In genomic region chr4:182019148-182019652, GRCh38 we compare ENCODE assay signal across 13 cellular contexts.
A peak's percentile ranks its signal among the peaks of the same experiment; 100 is the strongest.
DNase-seq lines count a peak whose midpoint lies in the region; ATAC-seq and TF ChIP-seq lines count a peak whose summit lies in the region.
"Had no signal": no experiment of that assay in that cellular context is flagged by ENCODE, and none has a peak within 500 bp of the region (broad histone marks: within the 10 kb centered on the region; RNA-seq: fewer than 3 reads in every experiment).

No MANE protein-coding gene starts in this region.

- no peaks in the 10 kb centered on the region for H3K9me3 ChIP-seq in mammary epithelial cell (replicated peaks; ENCODE audit: insufficient read depth, low read length)
- no peaks in the 10 kb centered on the region for H3K9me3 ChIP-seq in CD8-positive, alpha-beta T cell (ENCODE audit: low read length)
- H3K9me3 ChIP-seq in lower lobe of right lung: no peaks in the 10 kb centered on the region
- H3K9me3 ChIP-seq: heart left ventricle had no signal

- H3K4me2 ChIP-seq in mammary epithelial cell (ENCODE audit: insufficient read depth, low read depth, low read length): no peak overlapping the region

- in situ Hi-C loops in mammary epithelial cell (cut with MboI; ENCODE audit: low sequenced_read_pairs in 2 of 2): no loop called here

- H3K9ac ChIP-seq in mammary epithelial cell (ENCODE audit: insufficient read depth, low read length): no peak overlapping the region

- dilution Hi-C loops in mammary epithelial cell (cut with HindIII; ENCODE audit: low sequenced_read_pairs): no loop called here

- TF ChIP-seq CTCF in natural killer cell (IDR thresholded peaks at IDR 0.05): no peak
- TF ChIP-seq CTCF in mammary epithelial cell (conservative IDR thresholded peaks at IDR 0.05 in 1 of 2, IDR thresholded peaks at IDR 0.05 in 1 of 2; ENCODE audit: extremely low read depth in 1 of 2, insufficient read depth in 1 of 2, low read depth in 1 of 2, low read length in 2 of 2): no peak
- TF ChIP-seq CTCF in CD8-positive, alpha-beta T cell (IDR thresholded peaks at IDR 0.05): no peak
- no peak for TF ChIP-seq CTCF in lower lobe of right lung (IDR thresholded peaks at IDR 0.05)

- H2AFZ ChIP-seq in mammary epithelial cell (ENCODE audit: low read depth, low read length): no peak overlapping the region

- no peak overlapping the region for H3K4me3 ChIP-seq in mammary epithelial cell (replicated peaks in 1 of 3; ENCODE audit: insufficient read depth in 1 of 3, low read depth in 2 of 3, low read length in 3 of 3)
- no peak overlapping the region for H3K4me3 ChIP-seq in CD8-positive, alpha-beta T cell (ENCODE audit: low read depth, low read length)
- no peak overlapping the region for H3K4me3 ChIP-seq in lower lobe of right lung
- H3K4me3 ChIP-seq: heart left ventricle had no signal

- no peaks in the 10 kb centered on the region for H3K36me3 Mint-ChIP-seq in natural killer cell
- no peaks in the 10 kb centered on the region for H3K36me3 Mint-ChIP-seq in CD8-positive, alpha-beta T cell

- no peaks in the 10 kb centered on the region for H3K36me3 ChIP-seq in mammary epithelial cell (ENCODE audit: insufficient read depth, low read length)
- no peaks in the 10 kb centered on the region for H3K36me3 ChIP-seq in CD8-positive, alpha-beta T cell (ENCODE audit: insufficient read depth, low read length)
- no peaks in the 10 kb centered on the region for H3K36me3 ChIP-seq in lower lobe of right lung
- H3K36me3 ChIP-seq: heart left ventricle had no signal

- H3K4me1 ChIP-seq in mammary epithelial cell (ENCODE audit: insufficient read depth, low read length) (no peaks in the 10 kb centered on the region), lower lobe of right lung (no peaks in the 10 kb centered on the region)
- no peaks in the 10 kb centered on the region for H3K4me1 ChIP-seq in CD8-positive, alpha-beta T cell (ENCODE audit: insufficient read depth, low read length)
- H3K4me1 ChIP-seq: heart left ventricle had no signal

- no peak overlapping the region for H3K4me3 Mint-ChIP-seq in natural killer cell
- H3K4me3 Mint-ChIP-seq in CD8-positive, alpha-beta T cell: no peak overlapping the region

- H3K27me3 ChIP-seq in mammary epithelial cell (ENCODE audit: insufficient read depth, low read length) (no peaks in the 10 kb centered on the region), lower lobe of right lung (ENCODE audit: low read depth) (no peaks in the 10 kb centered on the region)
- H3K27me3 ChIP-seq in CD8-positive, alpha-beta T cell (ENCODE audit: insufficient read depth, low read length): no peaks in the 10 kb centered on the region
- H3K27me3 ChIP-seq: heart left ventricle had no signal

- H3K27ac Mint-ChIP-seq in natural killer cell: peak overlapping the region in 1 of 2 donors; percentile 50
- no peak overlapping the region for H3K27ac Mint-ChIP-seq in CD8-positive, alpha-beta T cell

- H3K79me2 ChIP-seq in mammary epithelial cell (ENCODE audit: insufficient read depth, low read length): no peaks in the 10 kb centered on the region

- CTCF ChIA-PET in mammary epithelial cell (lab: Charles Lee; ENCODE audit: low non-redundant PET): no interaction called here
- CTCF ChIA-PET in CD8-positive, alpha-beta T cell (lab: Charles Lee): no interaction called here

- DNase-seq in NK-92 treated with Interleukin-12 subunit alpha and Interleukin-12 subunit beta, amount 100 ng/mL, for 24 hours (lab: John Stamatoyannopoulos, UW): peak; percentile 50
- DNase-seq in NK-92 (lab: John Stamatoyannopoulos, UW; ENCODE audit: unreplicated experiment) (no peak), natural killer cell (no peak), mammary epithelial cell (no peak), lower lobe of right lung (no peak)
- no peak for DNase-seq in CD8-positive, alpha-beta T cell
- DNase-seq: activated CD4-positive, alpha-beta T cell treated with anti-CD3 and anti-CD28 coated beads, Interleukin-2, amount 50 U/mL, for 4 hours; DMS153; heart left ventricle; MV-4-11 had no signal

- peak; percentile 82 for ATAC-seq in GM21529 (IDR thresholded peaks at IDR 0.05; ENCODE audit: unreplicated experiment)
- ATAC-seq in HG03097 (IDR thresholded peaks at IDR 0.05; ENCODE audit: low FRiP score, unreplicated experiment): peak; percentile 94
- ATAC-seq in natural killer cell: peak; percentile 62 to 65 (median 63)
- ATAC-seq in CD8-positive, alpha-beta T cell: no peak
- no peak for ATAC-seq in lower lobe of right lung
- ATAC-seq: heart left ventricle had no signal

- 86% methylated on average over 5 of the region's 5 CpGs for WGBS in mammary epithelial cell (ENCODE audit: low coverage, missing lambda C conversion rate)

- peaks cover 3 to 10% of the 10 kb centered on the region in 2 donors for H3K9me3 Mint-ChIP-seq in natural killer cell
- peaks cover 3% of the 10 kb centered on the region for H3K9me3 Mint-ChIP-seq in CD8-positive, alpha-beta T cell

- H4K20me1 ChIP-seq in mammary epithelial cell (ENCODE audit: insufficient read depth, low read length): no peaks in the 10 kb centered on the region

- H3K27me3 Mint-ChIP-seq in natural killer cell (ENCODE audit: low read depth in 2 of 2): no peaks in the 10 kb centered on the region
- no peaks in the 10 kb centered on the region for H3K27me3 Mint-ChIP-seq in CD8-positive, alpha-beta T cell (ENCODE audit: low read depth)

- POLR2A ChIA-PET in CD8-positive, alpha-beta T cell (lab: Charles Lee): no interaction called here

- intact Hi-C loops in natural killer cell (cut with micrococcal nuclease) (no loop called here), mammary epithelial cell (cut with micrococcal nuclease) (no loop called here), lower lobe of right lung (cut with DNase I) (no loop called here)
- intact Hi-C loops in CD8-positive, alpha-beta T cell (cut with DNase I, micrococcal nuclease): no loop called here

- no TSS peak for BruUV-seq in mammary epithelial cell (replicated peaks; lab: Mats Ljungman, UMichigan)

- H3K27ac ChIP-seq in mammary epithelial cell (ENCODE audit: insufficient read depth, low read depth, low read length) (no peak overlapping the region), lower lobe of right lung (no peak overlapping the region)
- no peak overlapping the region for H3K27ac ChIP-seq in CD8-positive, alpha-beta T cell (ENCODE audit: low read depth, low read length)
- H3K27ac ChIP-seq: 22Rv1, heart left ventricle had no signal

- no peaks in the 10 kb centered on the region for H3K4me1 Mint-ChIP-seq in natural killer cell
- no peaks in the 10 kb centered on the region for H3K4me1 Mint-ChIP-seq in CD8-positive, alpha-beta T cell (ENCODE audit: low read depth)

Comparison
In these comparisons a context has a peak if more than half of its experiments do, and no peak if none do; other contexts are left out.
1. ATAC-seq: peak in GM21529 (single experiment), HG03097 (single experiment) and natural killer cell (3 of 3); none in CD8-positive, alpha-beta T cell (single experiment) and lower lobe of right lung (0 of 2).